In genomic region chr12:105961821-105962671, GRCh38 we compare ENCODE assay signal across 25 cellular contexts.
DNase-seq lines count a peak whose midpoint lies in the region; ATAC-seq and TF ChIP-seq lines count a peak whose summit lies in the region.
"Had no signal": no experiment of that assay in that cellular context is flagged by ENCODE, and none has a peak within 500 bp of the region (broad histone marks: within the 10 kb centered on the region; RNA-seq: fewer than 3 reads in every experiment).

No MANE protein-coding gene starts in this region.

- no peak for TF ChIP-seq POLR2A in breast epithelium (IDR thresholded peaks at IDR 0.05)
- TF ChIP-seq POLR2A in heart left ventricle (IDR thresholded peaks at IDR 0.05), result no peak

- no peaks in the 10 kb centered on the region for H3K27me3 ChIP-seq in mammary epithelial cell (ENCODE audit: insufficient read depth, low read length)
- H3K27me3 ChIP-seq in breast epithelium, result no peaks in the 10 kb centered on the region
- no peaks in the 10 kb centered on the region for H3K27me3 ChIP-seq in heart left ventricle
- H3K27me3 ChIP-seq: neutrophil had no signal

- 100% methylated on average over 1 of the region's 1 CpG for WGBS in mammary epithelial cell (ENCODE audit: low coverage, missing lambda C conversion rate)
- 85 to 88% (median 87%) methylated on average over 1 of the region's 1 CpG for WGBS in heart left ventricle, 4 donors

- no peak for ATAC-seq in GM21717 (IDR thresholded peaks at IDR 0.05; ENCODE audit: unreplicated experiment)
- no peak for ATAC-seq in heart left ventricle
- ATAC-seq: activated CD8-positive, alpha-beta memory T cell treated with anti-CD3 and anti-CD28 coated beads, Interleukin-2, amount 10 ng/mL, durations not matched to agents 7 days and 5 days; activated T-cell treated with anti-CD3 and anti-CD28 coated beads, Interleukin-2, amount 50 U/mL, for 72 hours; naive thymus-derived CD4-positive, alpha-beta T cell; sciatic nerve had no signal

- in situ Hi-C loops in mammary epithelial cell (cut with MboI; ENCODE audit: low sequenced_read_pairs in 2 of 2), result no loop called here

- TF ChIP-seq CTCF in mammary epithelial cell (conservative IDR thresholded peaks at IDR 0.05 in 1 of 2, IDR thresholded peaks at IDR 0.05 in 1 of 2; ENCODE audit: extremely low read depth in 1 of 2, insufficient read depth in 1 of 2, low read depth in 1 of 2, low read length in 2 of 2) (no peak), breast epithelium (IDR thresholded peaks at IDR 0.05) (no peak), chondrocyte (IDR thresholded peaks at IDR 0.05) (no peak), heart left ventricle (IDR thresholded peaks at IDR 0.05) (no peak)

- H3K4me1 ChIP-seq in mammary epithelial cell (ENCODE audit: insufficient read depth, low read length) (peaks cover 27% of the 10 kb centered on the region), breast epithelium (peaks cover 0 to 16% of the 10 kb centered on the region in 2 donors), heart left ventricle (peaks cover 0 to 36% (median 9%) of the 10 kb centered on the region in 12 donors)

- H3K9ac ChIP-seq in mammary epithelial cell (ENCODE audit: insufficient read depth, low read length), result no peak overlapping the region

- dilution Hi-C loops in mammary epithelial cell (cut with HindIII; ENCODE audit: low sequenced_read_pairs), result no loop called here

- H3K27ac ChIP-seq in mammary epithelial cell (ENCODE audit: insufficient read depth, low read depth, low read length) (no peak overlapping the region), breast epithelium (no peak overlapping the region), heart left ventricle (peak overlapping the region in 1 of 12 donors; percentile 2)
- H3K27ac ChIP-seq: neutrophil had no signal

- peak overlapping the region; percentile 82 for H3K27ac Mint-ChIP-seq in chondrocyte (ENCODE audit: unreplicated experiment)
- H3K27ac Mint-ChIP-seq: activated B cell treated with CpG ODN at 0.5 μM for 24 hours; activated CD8-positive, alpha-beta memory T cell treated with anti-CD3 and anti-CD28 coated beads, Interleukin-2, amount 10 ng/mL, durations not matched to agents 7 days and 5 days; activated T-cell treated with anti-CD3 and anti-CD28 coated beads, Interleukin-2, amount 50 U/mL, for 72 hours; brain; naive thymus-derived CD4-positive, alpha-beta T cell; progenitor cell of endocrine pancreas; type B pancreatic cell had no signal

- H3K4me3 Mint-ChIP-seq in chondrocyte (ENCODE audit: unreplicated experiment), result peak overlapping the region; percentile 28
- H3K4me3 Mint-ChIP-seq: activated B cell treated with CpG ODN at 0.5 μM for 24 hours; activated CD8-positive, alpha-beta memory T cell treated with anti-CD3 and anti-CD28 coated beads, Interleukin-2, amount 10 ng/mL, durations not matched to agents 7 days and 5 days; activated T-cell treated with anti-CD3 and anti-CD28 coated beads, Interleukin-2, amount 50 U/mL, for 72 hours; brain; naive thymus-derived CD4-positive, alpha-beta T cell; type B pancreatic cell had no signal

- H4K20me1 ChIP-seq in mammary epithelial cell (ENCODE audit: insufficient read depth, low read length), result no peaks in the 10 kb centered on the region

- intact Hi-C loops in mammary epithelial cell (cut with micrococcal nuclease), result no loop called here
- intact Hi-C loops in breast epithelium (cut with DNase I; ENCODE audit: low total_unique reads), result no loop called here
- intact Hi-C loops in heart left ventricle (cut with DNase I), result loop anchor here in 4 of 10 donors (10.0 kb wide), 2 partner anchors 137 to 173 kb away; partner anchors contain the start of gene NUAK1 (in 3 of the 4)

- H3K36me3 Mint-ChIP-seq in chondrocyte (ENCODE audit: low read depth), result no peaks in the 10 kb centered on the region
- H3K36me3 Mint-ChIP-seq: activated CD8-positive, alpha-beta memory T cell treated with anti-CD3 and anti-CD28 coated beads, Interleukin-2, amount 10 ng/mL, durations not matched to agents 7 days and 5 days; brain; naive thymus-derived CD4-positive, alpha-beta T cell; type B pancreatic cell had no signal

- H3K4me2 ChIP-seq in mammary epithelial cell (ENCODE audit: insufficient read depth, low read depth, low read length), result peak overlapping the region; percentile 43

- DNase-seq in mammary epithelial cell, result no peak
- no peak for DNase-seq in breast epithelium (ENCODE audit: low spot score in 2 of 2)
- DNase-seq in chondrocyte (ENCODE audit: low spot score), result no peak
- peak; percentile 12 for DNase-seq in kidney glomerular epithelial cell (lab: John Stamatoyannopoulos, UW)
- DNase-seq in ureter (ENCODE audit: low spot score), result no peak
- no peak for DNase-seq in effector CD4-positive, alpha-beta T cell
- no peak for DNase-seq in heart left ventricle
- DNase-seq: activated B cell treated with CpG ODN at 0.5 μM for 24 hours; activated CD8-positive, alpha-beta memory T cell treated with anti-CD3 and anti-CD28 coated beads, Interleukin-2, amount 10 ng/mL, durations not matched to agents 7 days and 5 days; activated T-cell treated with anti-CD3 and anti-CD28 coated beads, Interleukin-2, amount 50 U/mL, for 72 hours; effector CD8-positive, alpha-beta T cell; erythroblast; GOT3; left ventricle myocardium inferior; naive thymus-derived CD4-positive, alpha-beta T cell; NCI-H1048; NCI-H446 treated with DMSO at 0.1 percent for 48 hours; RPMI8226; stimulated activated CD4-positive, alpha-beta T cell treated with anti-CD3 and anti-CD28 coated beads, Interleukin-4, amount 100 ng/mL, for 1 hour had no signal

- no peaks in the 10 kb centered on the region for H3K9me3 Mint-ChIP-seq in chondrocyte (ENCODE audit: low read depth)
- H3K9me3 Mint-ChIP-seq: activated B cell treated with CpG ODN at 0.5 μM for 24 hours, type B pancreatic cell had no signal

- CTCF ChIA-PET in mammary epithelial cell (lab: Charles Lee; ENCODE audit: low non-redundant PET), result no interaction called here

- H3K36me3 ChIP-seq in mammary epithelial cell (ENCODE audit: insufficient read depth, low read length) (no peaks in the 10 kb centered on the region), breast epithelium (no peaks in the 10 kb centered on the region), heart left ventricle (no peaks in the 10 kb centered on the region)
- H3K36me3 ChIP-seq: left ventricle myocardium inferior, neutrophil had no signal

- peak overlapping the region; percentile 57 for H2AFZ ChIP-seq in mammary epithelial cell (ENCODE audit: low read depth, low read length)

- BruUV-seq in mammary epithelial cell (replicated peaks; lab: Mats Ljungman, UMichigan), result no TSS peak

- H3K79me2 ChIP-seq in mammary epithelial cell (ENCODE audit: insufficient read depth, low read length), result no peaks in the 10 kb centered on the region

- H3K9me3 ChIP-seq in mammary epithelial cell (replicated peaks; ENCODE audit: insufficient read depth, low read length) (no peaks in the 10 kb centered on the region), breast epithelium (no peaks in the 10 kb centered on the region), heart left ventricle (no peaks in the 10 kb centered on the region)
- H3K9me3 ChIP-seq: left ventricle myocardium inferior, neutrophil had no signal

- H3K4me1 Mint-ChIP-seq in chondrocyte (ENCODE audit: low read depth), result peaks cover 38% of the 10 kb centered on the region
- H3K4me1 Mint-ChIP-seq: activated B cell treated with CpG ODN at 0.5 μM for 24 hours; activated CD8-positive, alpha-beta memory T cell treated with anti-CD3 and anti-CD28 coated beads, Interleukin-2, amount 10 ng/mL, durations not matched to agents 7 days and 5 days; naive thymus-derived CD4-positive, alpha-beta T cell had no signal

- H3K4me3 ChIP-seq in mammary epithelial cell (replicated peaks in 1 of 3; ENCODE audit: insufficient read depth in 1 of 3, low read depth in 2 of 3, low read length in 3 of 3), result no peak overlapping the region
- no peak overlapping the region for H3K4me3 ChIP-seq in breast epithelium
- H3K4me3 ChIP-seq in heart left ventricle, result no peak overlapping the region
- H3K4me3 ChIP-seq: left ventricle myocardium inferior had no signal

- no peaks in the 10 kb centered on the region for H3K27me3 Mint-ChIP-seq in chondrocyte (ENCODE audit: low read depth)
